In genomic region chr6:129236110-129236509, GRCh38 we compare ENCODE assay signal across 11 cellular contexts.
DNase-seq lines count a peak whose midpoint lies in the region; ATAC-seq lines count a peak whose summit lies in the region.
"Had no signal": no experiment of that assay in that cellular context is flagged by ENCODE, and none has a peak within 500 bp of the region (broad histone marks: within the 10 kb centered on the region; RNA-seq: fewer than 3 reads in every experiment).

No MANE protein-coding gene starts in this region.

- H2BK15ac ChIP-seq in mesenchymal stem cell (ENCODE audit: low read depth, poor library complexity, severe bottlenecking), result no peak overlapping the region

- H3K14ac ChIP-seq in mesenchymal stem cell (ENCODE audit: low read length in 2 of 2), result no peak overlapping the region

- H3K27ac Mint-ChIP-seq in activated naive CD4-positive, alpha-beta T cell treated with anti-CD3 and anti-CD28 coated beads for 36 hours, result no peak overlapping the region

- no peak overlapping the region for H2AFZ ChIP-seq in mesenchymal stem cell (ENCODE audit: low read depth, low read length)

- 88% methylated on average over 2 of the region's 4 CpGs for WGBS in mesenchymal stem cell

- DNase-seq in mesenchymal stem cell, result no peak
- no peak for DNase-seq in NCI-H146 treated with DMSO at 0.1 percent for 48 hours (lab: John Stamatoyannopoulos, UW; ENCODE audit: unreplicated experiment)
- DNase-seq in activated naive CD4-positive, alpha-beta T cell treated with anti-CD3 and anti-CD28 coated beads for 36 hours, result no peak
- DNase-seq in NCI-H2227 treated with DMSO at 0.1 percent for 48 hours (lab: John Stamatoyannopoulos, UW), result no peak
- DNase-seq in medulla oblongata (ENCODE audit: extremely low spot score), result no peak
- DNase-seq: activated CD8-positive, alpha-beta memory T cell treated with anti-CD3 and anti-CD28 coated beads for 24 hours; amniotic stem cell; spleen had no signal

- H3K9ac ChIP-seq in mesenchymal stem cell (ENCODE audit: low read length), result peak overlapping the region; percentile 77

- H3K79me1 ChIP-seq in mesenchymal stem cell (replicated peaks; ENCODE audit: low read length, poor library complexity, severe bottlenecking), result no peaks in the 10 kb centered on the region

- no peak overlapping the region for H3K27ac ChIP-seq in mesenchymal stem cell (ENCODE audit: low read length, poor library complexity, severe bottlenecking)

- no peaks in the 10 kb centered on the region for H3K4me1 ChIP-seq in mesenchymal stem cell (ENCODE audit: control insufficient read depth, insufficient read depth, low read depth, low read length)

- H3K36me3 Mint-ChIP-seq in activated naive CD4-positive, alpha-beta T cell treated with anti-CD3 and anti-CD28 coated beads for 36 hours (ENCODE audit: low read depth), result no peaks in the 10 kb centered on the region

- H3K9me3 ChIP-seq in mesenchymal stem cell (ENCODE audit: control insufficient read depth, low read length), result no peaks in the 10 kb centered on the region
- H3K9me3 ChIP-seq: spleen had no signal

- intact Hi-C loops in activated naive CD4-positive, alpha-beta T cell treated with anti-CD3 and anti-CD28 coated beads for 36 hours (cut with micrococcal nuclease), result no loop called here

- no peak overlapping the region for H2AK5ac ChIP-seq in mesenchymal stem cell (ENCODE audit: low read length, severe bottlenecking)

- H3K4ac ChIP-seq in mesenchymal stem cell (ENCODE audit: low read depth in 1 of 2, low read length in 2 of 2), result no peak overlapping the region

- H2BK120ac ChIP-seq in mesenchymal stem cell (ENCODE audit: low read depth, low read length), result no peak overlapping the region

- no peak overlapping the region for H2BK12ac ChIP-seq in mesenchymal stem cell (ENCODE audit: low read length in 2 of 2)

- peak overlapping the region in 1 of 2 experiments; percentile 42 for H3K4me3 ChIP-seq in mesenchymal stem cell (ENCODE audit: insufficient read depth in 1 of 2, low read depth in 1 of 2, low read length in 2 of 2)
- H3K4me3 ChIP-seq: spleen had no signal

- no peak overlapping the region for H4K8ac ChIP-seq in mesenchymal stem cell (ENCODE audit: low read length)

- H3K36me3 ChIP-seq in mesenchymal stem cell (ENCODE audit: control insufficient read depth in 1 of 2, insufficient read depth in 2 of 2, low read depth in 1 of 2, low read length in 2 of 2), result no peaks in the 10 kb centered on the region
- H3K36me3 ChIP-seq: spleen had no signal

- no peaks in the 10 kb centered on the region for H3K4me1 Mint-ChIP-seq in activated naive CD4-positive, alpha-beta T cell treated with anti-CD3 and anti-CD28 coated beads for 36 hours (ENCODE audit: low read depth)

- no peak overlapping the region for H3K4me2 ChIP-seq in mesenchymal stem cell (ENCODE audit: low read length, poor library complexity, severe bottlenecking)

- H3K27me3 Mint-ChIP-seq in activated naive CD4-positive, alpha-beta T cell treated with anti-CD3 and anti-CD28 coated beads for 36 hours (ENCODE audit: low read depth), result peaks cover 8% of the 10 kb centered on the region

- H3K27me3 ChIP-seq in mesenchymal stem cell (ENCODE audit: control insufficient read depth in 1 of 2, insufficient read depth in 1 of 2, low read length in 2 of 2), result no peaks in the 10 kb centered on the region
- H3K27me3 ChIP-seq: spleen had no signal

- H2BK5ac ChIP-seq in mesenchymal stem cell (ENCODE audit: low read depth, low read length, poor library complexity, severe bottlenecking), result no peak overlapping the region

- no peak overlapping the region for H3K23ac ChIP-seq in mesenchymal stem cell (ENCODE audit: low read length in 2 of 2)

- CTCF ChIA-PET in activated naive CD4-positive, alpha-beta T cell treated with anti-CD3 and anti-CD28 coated beads for 36 hours (lab: Charles Lee), result no interaction called here

- no peak overlapping the region for H3K18ac ChIP-seq in mesenchymal stem cell (ENCODE audit: low read depth in 1 of 2, low read length in 2 of 2)

- no peak overlapping the region for H3K4me3 Mint-ChIP-seq in activated naive CD4-positive, alpha-beta T cell treated with anti-CD3 and anti-CD28 coated beads for 36 hours

- no peak overlapping the region for H4K91ac ChIP-seq in mesenchymal stem cell (ENCODE audit: low read length)

- ATAC-seq in GM18868 (IDR thresholded peaks at IDR 0.05; ENCODE audit: unreplicated experiment) (peak; percentile 45), GM21619 (IDR thresholded peaks at IDR 0.05; ENCODE audit: unreplicated experiment) (peak; percentile 84), HG03103 (IDR thresholded peaks at IDR 0.05; ENCODE audit: low read depth, unreplicated experiment) (peak; percentile 49)

- no peaks in the 10 kb centered on the region for H3K9me3 Mint-ChIP-seq in activated naive CD4-positive, alpha-beta T cell treated with anti-CD3 and anti-CD28 coated beads for 36 hours
